In the genomic region with DNA sequence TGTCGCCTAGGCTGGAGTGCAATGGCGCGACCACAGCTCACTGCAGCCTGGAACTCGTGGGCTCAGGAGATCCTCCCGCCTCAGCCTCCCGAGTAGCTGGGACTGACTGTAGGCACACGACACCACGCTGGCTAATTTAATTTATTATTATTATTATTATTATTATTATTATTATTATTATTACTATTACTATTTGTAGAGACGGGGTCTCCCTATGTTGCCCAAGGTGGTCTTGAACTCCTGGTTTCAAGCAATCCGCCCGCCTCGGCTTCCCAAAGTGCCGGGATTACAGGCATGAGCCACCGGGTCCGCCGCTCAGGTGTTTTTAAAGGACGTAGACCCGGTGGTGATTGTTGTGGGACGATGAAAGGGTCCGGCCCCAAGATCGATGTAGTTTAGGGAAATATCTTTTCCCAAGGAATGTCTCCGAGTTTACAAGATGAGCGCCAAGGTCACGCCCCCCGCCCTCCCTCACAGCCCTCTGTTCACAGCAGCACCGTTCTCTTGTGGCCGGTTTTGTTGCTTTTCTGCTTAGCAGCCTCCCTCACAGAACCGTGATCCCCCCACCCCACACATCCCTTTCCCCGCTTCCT, we compare ENCODE assay signal across 8 cellular contexts.
DNase-seq lines count a peak whose midpoint lies in the region; ATAC-seq and TF ChIP-seq lines count a peak whose summit lies in the region.

No MANE protein-coding gene starts in this region.

- no peaks in the 10 kb centered on the region for H3K27me3 Mint-ChIP-seq in activated naive CD8-positive, alpha-beta T cell

- TF ChIP-seq CTCF in HEK293 (tag by site-specific recombination; IDR thresholded peaks at IDR 0.05) = no peak

- peak overlapping the region; percentile 90; the same call in 1 of the 2 replicates for H3K27ac ChIP-seq in HEK293 (ENCODE audit: extremely low read depth, low read depth, low read length)

- H3K4me3 Mint-ChIP-seq in activated naive CD8-positive, alpha-beta T cell = peak overlapping the region; percentile 89
- H3K4me3 Mint-ChIP-seq in stimulated activated effector memory CD8-positive, alpha-beta T cell treated with anti-CD3 and anti-CD28 coated beads, Interleukin-12 subunit alpha, Interleukin-12 subunit beta, amount 100 ng/mL, for 72 hours = peak overlapping the region; percentile 82

- H3K27ac Mint-ChIP-seq in activated naive CD8-positive, alpha-beta T cell = peak overlapping the region; percentile 91
- H3K27ac Mint-ChIP-seq in stimulated activated effector memory CD8-positive, alpha-beta T cell treated with anti-CD3 and anti-CD28 coated beads, Interleukin-12 subunit alpha, Interleukin-12 subunit beta, amount 100 ng/mL, for 72 hours = peak overlapping the region; percentile 96

- ATAC-seq in stimulated activated effector memory CD8-positive, alpha-beta T cell treated with anti-CD3 and anti-CD28 coated beads, Interleukin-12 subunit alpha, Interleukin-12 subunit beta, amount 100 ng/mL, for 72 hours = no peak
- no peak for ATAC-seq in HG02981 (IDR thresholded peaks at IDR 0.05; ENCODE audit: unreplicated experiment)

- H3K4me1 ChIP-seq in HEK293 (ENCODE audit: control insufficient read depth, insufficient read depth, low read length) = no peaks in the 10 kb centered on the region

- no peaks in the 10 kb centered on the region for H3K9me3 Mint-ChIP-seq in activated naive CD8-positive, alpha-beta T cell (ENCODE audit: low read depth)
- no peaks in the 10 kb centered on the region for H3K9me3 Mint-ChIP-seq in stimulated activated effector memory CD8-positive, alpha-beta T cell treated with anti-CD3 and anti-CD28 coated beads, Interleukin-12 subunit alpha, Interleukin-12 subunit beta, amount 100 ng/mL, for 72 hours

- H3K4me1 Mint-ChIP-seq in activated naive CD8-positive, alpha-beta T cell (ENCODE audit: low read depth) = peaks cover 28% of the 10 kb centered on the region
- peaks cover 31% of the 10 kb centered on the region for H3K4me1 Mint-ChIP-seq in stimulated activated effector memory CD8-positive, alpha-beta T cell treated with anti-CD3 and anti-CD28 coated beads, Interleukin-12 subunit alpha, Interleukin-12 subunit beta, amount 100 ng/mL, for 72 hours

- H3K36me3 ChIP-seq in HEK293 (ENCODE audit: control insufficient read depth in 2 of 2, insufficient read depth in 1 of 2, low read length in 2 of 2) = peaks cover 0 to 4% of the 10 kb centered on the region in 2 experiments; a peak in 1 of 3 replicates

- CTCF ChIA-PET in HEK293 (lab: Yijun Ruan, JAX) = no interaction called here

- H3K9me3 ChIP-seq in HEK293 (ENCODE audit: control insufficient read depth, insufficient read depth, low read depth, low read length) (no peaks in the 10 kb centered on the region), iPS-18c (ENCODE audit: control insufficient read depth, insufficient read depth, low read length) (no peaks in the 10 kb centered on the region)

- H3K36me3 Mint-ChIP-seq in activated naive CD8-positive, alpha-beta T cell = no peaks in the 10 kb centered on the region
- peaks cover 6% of the 10 kb centered on the region for H3K36me3 Mint-ChIP-seq in stimulated activated effector memory CD8-positive, alpha-beta T cell treated with anti-CD3 and anti-CD28 coated beads, Interleukin-12 subunit alpha, Interleukin-12 subunit beta, amount 100 ng/mL, for 72 hours

- POLR2A ChIA-PET in HEK293 (lab: Yijun Ruan, JAX) = interaction anchor here (1.1 to 1.4 kb wide), 3 partner anchors 19 to 94 kb away, joined by 3 to 7 read pairs (median 3); partner anchors contain the start of gene EXPH5

- H3K4me3 ChIP-seq in HEK293 (ENCODE audit: low read depth, low read length) (peak overlapping the region; percentile 56; the same call in 1 of the 2 replicates), iPS-18c (ENCODE audit: insufficient read depth, low read depth, low read length) (peak overlapping the region; percentile 75; the same call in 1 of the 2 replicates)

- no peak for DNase-seq in stimulated activated effector memory CD8-positive, alpha-beta T cell treated with anti-CD3 and anti-CD28 coated beads, Interleukin-12 subunit alpha, Interleukin-12 subunit beta, amount 100 ng/mL, for 72 hours (ENCODE audit: low spot score in 2 of 2)
- DNase-seq in GM03348 (ENCODE audit: low spot score) = no peak
- no peak for DNase-seq in NCI-H774 (lab: John Stamatoyannopoulos, UW)
- DNase-seq in DMS79 (lab: John Stamatoyannopoulos, UW) = no peak

TF ChIP-seq in HEK293, 187 proteins besides CTCF, POLR2A, EP300 and RAD21:
- no peak for TF ChIP-seq REPIN1 (tag by site-specific recombination; IDR thresholded peaks at IDR 0.05; ENCODE audit: low read depth)
- TF ChIP-seq ZNF335 (tag by site-specific recombination; conservative IDR thresholded peaks at IDR 0.05) = peak; percentile 16; the same call in 1 of the 2 replicates
TF ChIP-seq in HEK293: peak in this region for 1.
